ENCODE assay signal across 22 cellular contexts in the genomic region with DNA sequence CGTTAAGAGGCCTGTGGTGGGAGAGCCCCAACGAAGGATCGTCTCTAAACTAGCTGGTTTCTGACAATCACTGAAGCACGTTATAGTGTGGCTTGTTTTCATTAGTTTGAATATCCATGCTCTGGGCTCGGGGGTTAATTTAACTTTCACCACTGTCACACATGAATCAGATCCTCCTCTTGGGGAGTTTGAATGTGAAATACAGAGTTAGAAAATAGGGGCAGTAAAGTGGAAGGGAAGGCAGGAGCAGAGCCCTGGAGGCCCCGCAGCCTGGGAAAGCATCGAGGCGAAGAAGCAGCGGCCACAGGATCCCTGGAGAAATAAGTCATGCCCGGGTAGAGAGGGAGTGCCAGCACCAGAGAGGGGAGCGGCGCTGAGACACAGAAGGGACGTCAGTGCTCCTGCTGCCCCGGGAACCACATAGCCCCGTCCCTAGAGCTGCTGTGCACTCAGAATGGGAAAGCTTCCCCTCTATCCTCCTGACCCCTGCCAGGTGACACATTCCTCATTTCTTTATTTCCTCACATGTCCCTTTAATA. TPM values are rescaled to one million over a fixed set of nuclear protein-coding genes. Genes with fewer than 3 reads are reported as not detected.
A peak's percentile ranks its signal among the peaks of the same experiment; 100 is the strongest.
DNase-seq lines count a peak whose midpoint lies in the region; ATAC-seq, FAIRE-seq and TF ChIP-seq lines count a peak whose summit lies in the region.
"Had no signal": no experiment of that assay in that cellular context is flagged by ENCODE, and none has a peak within 500 bp of the region (broad histone marks: within the 10 kb centered on the region; RNA-seq: fewer than 3 reads in every experiment).

No MANE protein-coding gene starts in this region.

- peaks cover 3% of the 10 kb centered on the region for H3K9me3 Mint-ChIP-seq in astrocyte (ENCODE audit: unreplicated experiment)
- no peaks in the 10 kb centered on the region for H3K9me3 Mint-ChIP-seq in endothelial cell (ENCODE audit: unreplicated experiment)
- H3K9me3 Mint-ChIP-seq: activated CD4-positive, alpha-beta T cell treated with anti-CD3 and anti-CD28 coated beads, Interleukin-2, amount 10 ng/mL, durations not matched to agents 7 days and 5 days had no signal

- no peaks in the 10 kb centered on the region for H3K36me3 ChIP-seq in GM23248 (ENCODE audit: low read depth)
- no peaks in the 10 kb centered on the region for H3K36me3 ChIP-seq in astrocyte (ENCODE audit: insufficient read depth, low read length)
- H3K36me3 ChIP-seq in MM.1S (replicated peaks; ENCODE audit: insufficient read depth, low read length), result no peaks in the 10 kb centered on the region
- H3K36me3 ChIP-seq: right lobe of liver, stomach had no signal

- no peaks in the 10 kb centered on the region for H3F3A ChIP-seq in GM23248 (ENCODE audit: insufficient read depth)
- H3F3A ChIP-seq in MM.1S (ENCODE audit: insufficient read depth, low read length), result no peaks in the 10 kb centered on the region

- no peaks in the 10 kb centered on the region for H3K9me2 ChIP-seq in GM23248 (ENCODE audit: insufficient read depth)
- H3K9me2 ChIP-seq in MM.1S (replicated peaks; ENCODE audit: insufficient read depth, low read length), result no peaks in the 10 kb centered on the region

- H3K4me3 Mint-ChIP-seq in astrocyte (ENCODE audit: unreplicated experiment) (no peak overlapping the region), endothelial cell (ENCODE audit: unreplicated experiment) (no peak overlapping the region)
- H3K4me3 Mint-ChIP-seq: activated CD4-positive, alpha-beta T cell treated with anti-CD3 and anti-CD28 coated beads, Interleukin-2, amount 10 ng/mL, durations not matched to agents 7 days and 5 days had no signal

- H3K4me3 ChIP-seq in GM23248 (no peak overlapping the region), astrocyte (ENCODE audit: insufficient read depth, low read depth, low read length) (no peak overlapping the region), MM.1S (ENCODE audit: low read length) (no peak overlapping the region)
- H3K4me3 ChIP-seq: right lobe of liver, stomach had no signal

- peaks cover 30% of the 10 kb centered on the region for H3K27me3 Mint-ChIP-seq in astrocyte (ENCODE audit: low read depth, unreplicated experiment)
- peaks cover 4% of the 10 kb centered on the region for H3K27me3 Mint-ChIP-seq in endothelial cell (ENCODE audit: unreplicated experiment)

- no peaks in the 10 kb centered on the region for H4K20me1 ChIP-seq in GM23248 (ENCODE audit: insufficient read depth)
- no peaks in the 10 kb centered on the region for H4K20me1 ChIP-seq in astrocyte (ENCODE audit: insufficient read depth, low read length)
- no peaks in the 10 kb centered on the region for H4K20me1 ChIP-seq in MM.1S (ENCODE audit: insufficient read depth, low read length)

- FAIRE-seq in astrocyte (lab: Jason Lieb, UNC), result no peak
- FAIRE-seq: endometrium, GM12891, kidney, urothelium cell line had no signal

- H3K9ac ChIP-seq in GM23248 (no peak overlapping the region), astrocyte (ENCODE audit: low read length) (no peak overlapping the region), MM.1S (ENCODE audit: low read length) (no peak overlapping the region)

- H3K27ac Mint-ChIP-seq in astrocyte (ENCODE audit: unreplicated experiment) (peak overlapping the region; percentile 58), endothelial cell (ENCODE audit: unreplicated experiment) (no peak overlapping the region)
- H3K27ac Mint-ChIP-seq: activated CD4-positive, alpha-beta T cell treated with anti-CD3 and anti-CD28 coated beads, Interleukin-2, amount 10 ng/mL, durations not matched to agents 7 days and 5 days had no signal

- H3K4me1 ChIP-seq in GM23248 (ENCODE audit: insufficient read depth), result 0 out of 2 replicates have a peak, but pooled peaks cover 3% of the 10 kb centered on the region
- peaks cover 3% of the 10 kb centered on the region for H3K4me1 ChIP-seq in astrocyte (ENCODE audit: insufficient read depth, low read length)
- no peaks in the 10 kb centered on the region for H3K4me1 ChIP-seq in MM.1S (ENCODE audit: low read length)
- H3K4me1 ChIP-seq: right lobe of liver, stomach had no signal

- H3K27me3 ChIP-seq in GM23248 (replicated peaks; ENCODE audit: insufficient read depth) (no peaks in the 10 kb centered on the region), astrocyte (ENCODE audit: insufficient read depth, low read length) (peaks cover 3% of the 10 kb centered on the region), MM.1S (replicated peaks; ENCODE audit: insufficient read depth, low read length) (no peaks in the 10 kb centered on the region)
- H3K27me3 ChIP-seq: right lobe of liver had no signal

- no peak overlapping the region for H3K27ac ChIP-seq in GM23248
- no peak overlapping the region for H3K27ac ChIP-seq in astrocyte (ENCODE audit: low read depth, low read length)
- H3K27ac ChIP-seq in MM.1S (ENCODE audit: low read length), result no peak overlapping the region
- H3K27ac ChIP-seq: right lobe of liver, stomach had no signal

- H3K4me2 ChIP-seq in GM23248 (ENCODE audit: unreplicated experiment) (no peak overlapping the region), astrocyte (ENCODE audit: low read length) (peak overlapping the region; percentile 20), MM.1S (ENCODE audit: low read depth, low read length) (no peak overlapping the region)

- in situ Hi-C loops in GM23248 (cut with MboI), result no loop called here

- H3K9me3 ChIP-seq in GM23248 (ENCODE audit: low read depth) (no peaks in the 10 kb centered on the region), astrocyte (ENCODE audit: insufficient read depth, low read depth, low read length) (no peaks in the 10 kb centered on the region), MM.1S (replicated peaks; ENCODE audit: insufficient read depth, low read length) (no peaks in the 10 kb centered on the region)
- H3K9me3 ChIP-seq: right lobe of liver, stomach had no signal

- 2 to 4% methylated on average over 15 of the region's 15 CpGs for WGBS in GM23248 (ENCODE audit: low coverage in 1 of 2, low lambda C conversion rate in 2 of 2, missing lambda C conversion rate in 2 of 2), 2 experiments

- DNase-seq in GM23248 (peak; percentile 20), astrocyte (ENCODE audit: low read depth) (no peak), kidney tubule cell (ENCODE audit: low spot score) (peak; percentile 59), stromal cell of bone marrow (ENCODE audit: low read depth) (peak; percentile 2), MM.1S (no peak), endothelial cell (ENCODE audit: low spot score) (no peak)
- DNase-seq: activated CD4-positive, alpha-beta T cell treated with anti-CD3 and anti-CD28 coated beads, Interleukin-2, amount 10 ng/mL, durations not matched to agents 7 days and 5 days; activated CD8-positive, alpha-beta memory T cell treated with anti-CD3 and anti-CD28 coated beads, Interleukin-2, amount 50 U/mL, for 48 hours; activated gamma-delta T cell; cerebellar nuclear complex; GDM1; hippocampal formation; kidney; NCI-H187; occipital lobe; right lobe of liver; stimulated activated CD4-positive, alpha-beta T cell treated with anti-CD3 and anti-CD28 coated beads, Interleukin-2, amount 100 ng/mL, for 24 hours; stomach had no signal

- TF ChIP-seq CTCF in astrocyte (IDR thresholded peaks at IDR 0.05; ENCODE audit: insufficient read depth, low read depth, low read length), result no peak
- TF ChIP-seq CTCF in MM.1S (IDR thresholded peaks at IDR 0.05; ENCODE audit: low read length), result no peak
- no peak for TF ChIP-seq CTCF in endothelial cell (IDR thresholded peaks at IDR 0.05; ENCODE audit: unreplicated experiment)

- H3K79me2 ChIP-seq in GM23248 (ENCODE audit: insufficient read depth) (no peaks in the 10 kb centered on the region), astrocyte (ENCODE audit: insufficient read depth, low read length) (no peaks in the 10 kb centered on the region), MM.1S (ENCODE audit: low read length) (no peaks in the 10 kb centered on the region)

- H3K4me1 Mint-ChIP-seq in astrocyte (ENCODE audit: low read depth, unreplicated experiment) (peaks cover 12% of the 10 kb centered on the region), endothelial cell (ENCODE audit: unreplicated experiment) (peaks cover 13% of the 10 kb centered on the region)
- H3K4me1 Mint-ChIP-seq: activated CD4-positive, alpha-beta T cell treated with anti-CD3 and anti-CD28 coated beads, Interleukin-2, amount 10 ng/mL, durations not matched to agents 7 days and 5 days had no signal

- ATAC-seq in GM18502 (IDR thresholded peaks at IDR 0.05; ENCODE audit: poor library complexity, unreplicated experiment), result no peak
- ATAC-seq: right lobe of liver had no signal

- H2AFZ ChIP-seq in GM23248, result no peak overlapping the region
- no peak overlapping the region for H2AFZ ChIP-seq in astrocyte (ENCODE audit: low read depth, low read length)
- H2AFZ ChIP-seq in MM.1S (ENCODE audit: low read length), result no peak overlapping the region

- H3K36me3 Mint-ChIP-seq in astrocyte (ENCODE audit: low read depth, unreplicated experiment), result no peaks in the 10 kb centered on the region
- H3K36me3 Mint-ChIP-seq in endothelial cell (ENCODE audit: low read depth, unreplicated experiment), result no peaks in the 10 kb centered on the region

RNA-seq across cellular contexts. Expression of gene AMER2, which starts 31.2 kb away (rescaled TPM):
- total RNA-seq in GM23248 (2014; rRNA removed; shearing (Covaris generic)), result not detected in 2 replicates
- not detected in 2 replicates for polyA plus RNA-seq in GM23248 (2016; fragmentation: Nextera tagmentation; extraction: Ambion mirVana)
- 0.02 TPM in 1 of 2 replicates, not detected in the other for total RNA-seq in astrocyte
- total RNA-seq in endothelial cell (ENCODE audit: unreplicated experiment), result 1.5 TPM
- total RNA-seq: activated CD4-positive, alpha-beta T cell treated with anti-CD3 and anti-CD28 coated beads, Interleukin-2, amount 10 ng/mL, durations not matched to agents 7 days and 5 days; right lobe of liver had no signal

Comparison
In these comparisons a context has a peak if more than half of its experiments do, and no peak if none do; other contexts are left out.
1. DNase-seq: peak in GM23248 (single experiment), kidney tubule cell (single experiment) and stromal cell of bone marrow (single experiment); none in astrocyte (single experiment), MM.1S (single experiment) and endothelial cell (single experiment).